In genomic region chr4:115515379-115516171, GRCh38 we compare ENCODE assay signal across 14 cellular contexts.
DNase-seq lines count a peak whose midpoint lies in the region; ATAC-seq and TF ChIP-seq lines count a peak whose summit lies in the region.
"Had no signal": no experiment of that assay in that cellular context is flagged by ENCODE, and none has a peak within 500 bp of the region (broad histone marks: within the 10 kb centered on the region; RNA-seq: fewer than 3 reads in every experiment).

No MANE protein-coding gene starts in this region.

- no peaks in the 10 kb centered on the region for H3K27me3 ChIP-seq in endodermal cell (ENCODE audit: control insufficient read depth, insufficient read depth, low read length, poor library complexity, severe bottlenecking)
- H3K27me3 ChIP-seq: tibial nerve had no signal

- H3K36me3 ChIP-seq in endodermal cell (ENCODE audit: control insufficient read depth, insufficient read depth, low read length) (no peaks in the 10 kb centered on the region), mucosa of descending colon (ENCODE audit: low read depth) (no peaks in the 10 kb centered on the region)
- H3K36me3 ChIP-seq: tibial nerve had no signal

- no peaks in the 10 kb centered on the region for H3K27me3 Mint-ChIP-seq in naive thymus-derived CD8-positive, alpha-beta T cell
- no peaks in the 10 kb centered on the region for H3K27me3 Mint-ChIP-seq in endodermal cell (ENCODE audit: insufficient read depth)
- H3K27me3 Mint-ChIP-seq: naive B cell had no signal

- H3K4me1 Mint-ChIP-seq in naive thymus-derived CD8-positive, alpha-beta T cell = no peaks in the 10 kb centered on the region
- no peaks in the 10 kb centered on the region for H3K4me1 Mint-ChIP-seq in endodermal cell
- H3K4me1 Mint-ChIP-seq: naive B cell had no signal

- H3K27ac Mint-ChIP-seq in naive thymus-derived CD8-positive, alpha-beta T cell = no peak overlapping the region
- no peak overlapping the region for H3K27ac Mint-ChIP-seq in endodermal cell
- H3K27ac Mint-ChIP-seq: naive B cell had no signal

- DNase-seq in RPMI8226 (peak; percentile 3), NCI-H446 treated with DMSO at 0.1 percent for 48 hours (lab: John Stamatoyannopoulos, UW) (no peak), endodermal cell (no peak), mucosa of descending colon (no peak)
- DNase-seq in naive thymus-derived CD8-positive, alpha-beta T cell = no peak
- DNase-seq: effector CD4-positive, alpha-beta T cell; EL; naive B cell; NCI-H69; stimulated activated CD4-positive, alpha-beta T cell treated with anti-CD3 and anti-CD28 coated beads, Interleukin-1b, Interleukin-23, amount 100 ng/mL, for 48 hours had no signal

- H3K4me3 Mint-ChIP-seq in naive thymus-derived CD8-positive, alpha-beta T cell = no peak overlapping the region
- no peak overlapping the region for H3K4me3 Mint-ChIP-seq in endodermal cell
- H3K4me3 Mint-ChIP-seq: naive B cell had no signal

- WGBS in endodermal cell (ENCODE audit: insufficient coverage in 1 of 2, insufficient read length in 1 of 2), 2 experiments = 68 to 71% methylated on average over 3 to 4 of the region's 4 CpGs

- no peak overlapping the region for H3K9ac ChIP-seq in endodermal cell (ENCODE audit: extremely low read depth, low read length, poor library complexity, severe bottlenecking)

- no peak overlapping the region for H3K27ac ChIP-seq in endodermal cell (ENCODE audit: low read depth, low read length)
- H3K27ac ChIP-seq: tibial nerve had no signal

- POLR2A ChIA-PET in naive thymus-derived CD8-positive, alpha-beta T cell (lab: Charles Lee) = no interaction called here

- peak; percentile 98 for ATAC-seq in GM18909 (IDR thresholded peaks at IDR 0.05; ENCODE audit: poor library complexity, unreplicated experiment)
- ATAC-seq in GM21529 (IDR thresholded peaks at IDR 0.05; ENCODE audit: unreplicated experiment) = peak; percentile 94
- peak; percentile 96 for ATAC-seq in HG03159 (IDR thresholded peaks at IDR 0.05; ENCODE audit: unreplicated experiment)
- ATAC-seq in naive thymus-derived CD8-positive, alpha-beta T cell = no peak
- no peak for ATAC-seq in mucosa of descending colon

- H3K4me1 ChIP-seq in endodermal cell (ENCODE audit: control insufficient read depth, insufficient read depth, low read length) (no peaks in the 10 kb centered on the region), mucosa of descending colon (ENCODE audit: low read depth) (no peaks in the 10 kb centered on the region)

- no peaks in the 10 kb centered on the region for H3K9me3 ChIP-seq in endodermal cell (ENCODE audit: control insufficient read depth, low read length)
- no peaks in the 10 kb centered on the region for H3K9me3 ChIP-seq in mucosa of descending colon
- H3K9me3 ChIP-seq: tibial nerve had no signal

- H3K4me3 ChIP-seq in endodermal cell (ENCODE audit: low read length) (no peak overlapping the region), mucosa of descending colon (no peak overlapping the region)
- H3K4me3 ChIP-seq: tibial nerve had no signal

- H3K36me3 Mint-ChIP-seq in naive thymus-derived CD8-positive, alpha-beta T cell = no peaks in the 10 kb centered on the region
- H3K36me3 Mint-ChIP-seq in endodermal cell (ENCODE audit: low read depth) = no peaks in the 10 kb centered on the region
- H3K36me3 Mint-ChIP-seq: naive B cell had no signal

- intact Hi-C loops in mucosa of descending colon (cut with DNase I, micrococcal nuclease) = no loop called here

- TF ChIP-seq CTCF in endodermal cell (conservative IDR thresholded peaks at IDR 0.05) (no peak), mucosa of descending colon (IDR thresholded peaks at IDR 0.05) (no peak)

- peaks cover 0 to 7% (median 0%) of the 10 kb centered on the region in 9 donors for H3K9me3 Mint-ChIP-seq in naive thymus-derived CD8-positive, alpha-beta T cell
- peaks cover 3% of the 10 kb centered on the region for H3K9me3 Mint-ChIP-seq in endodermal cell

Comparison
In these comparisons a context has a peak if more than half of its experiments do, and no peak if none do; other contexts are left out.
1. ATAC-seq: peak in GM18909 (single experiment), GM21529 (single experiment) and HG03159 (single experiment); none in naive thymus-derived CD8-positive, alpha-beta T cell (0 of 2) and mucosa of descending colon (single experiment).